In genomic region chr5:147482426-147483196, GRCh38 we compare ENCODE assay signal across 10 cellular contexts. TPM values are rescaled to one million over a fixed set of nuclear protein-coding genes. Genes with fewer than 3 reads are reported as not detected.
DNase-seq lines count a peak whose midpoint lies in the region; ATAC-seq and TF ChIP-seq lines count a peak whose summit lies in the region.
"Had no signal": no experiment of that assay in that cellular context is flagged by ENCODE, and none has a peak within 500 bp of the region (broad histone marks: within the 10 kb centered on the region; RNA-seq: fewer than 3 reads in every experiment).

No MANE protein-coding gene starts in this region.

- H3K9ac ChIP-seq in iPS-20b (ENCODE audit: low read depth, low read length): peak overlapping the region; percentile 22; the same call in 1 of the 2 replicates

- TF ChIP-seq EP300 in tibial nerve (IDR thresholded peaks at IDR 0.05): no peak

- H3K4me3 ChIP-seq in WERI-Rb-1 (ENCODE audit: low read depth, low read length) (peak overlapping the region; percentile 15; the same call in 1 of the 2 replicates), iPS-20b (ENCODE audit: low read length) (no peak overlapping the region), tibial nerve (no peak overlapping the region)
- H3K4me3 ChIP-seq: HAP-1 had no signal

- DNase-seq in NCI-H2171 treated with DMSO at 0.1 percent for 48 hours (lab: John Stamatoyannopoulos, UW): peak; percentile 25
- DNase-seq in NCI-H2171 (lab: John Stamatoyannopoulos, UW): no peak
- peak; percentile 65 for DNase-seq in WERI-Rb-1
- peak in 1 of 2 donors; percentile 11 for DNase-seq in tibial nerve (ENCODE audit: low spot score in 2 of 2)
- DNase-seq in putamen (ENCODE audit: low spot score): no peak
- DNase-seq in NCI-H526 treated with DMSO at 0.1 percent for 48 hours (lab: John Stamatoyannopoulos, UW): no peak
- DNase-seq: effector memory CD4-positive, alpha-beta T cell had no signal

- TF ChIP-seq POLR2A in tibial nerve (IDR thresholded peaks at IDR 0.05): no peak

- H3K27ac ChIP-seq in WERI-Rb-1 (peak overlapping the region; percentile 88), iPS-20b (ENCODE audit: low read length) (peak overlapping the region; percentile 17), tibial nerve (peak overlapping the region in 3 of 4 donors; percentile 47 to 81 (median 65))

- H3K27me3 ChIP-seq in WERI-Rb-1 (ENCODE audit: insufficient read depth, low read depth, severe bottlenecking): no peaks in the 10 kb centered on the region
- H3K27me3 ChIP-seq in iPS-20b (ENCODE audit: insufficient read depth, low read length): no peaks in the 10 kb centered on the region
- no peaks in the 10 kb centered on the region for H3K27me3 ChIP-seq in tibial nerve

- H3K4me1 ChIP-seq in iPS-20b (ENCODE audit: insufficient read depth, low read length): peaks cover 49% of the 10 kb centered on the region
- H3K4me1 ChIP-seq in tibial nerve: peaks cover 0 to 44% (median 6%) of the 10 kb centered on the region in 4 donors
- H3K4me1 ChIP-seq: HAP-1 had no signal

- peaks cover 4% of the 10 kb centered on the region for H3K36me3 ChIP-seq in WERI-Rb-1
- H3K36me3 ChIP-seq in iPS-20b (ENCODE audit: insufficient read depth, low read depth, low read length): no peaks in the 10 kb centered on the region
- H3K36me3 ChIP-seq in tibial nerve: no peaks in the 10 kb centered on the region
- H3K36me3 ChIP-seq: HAP-1 had no signal

- ATAC-seq in HG02938 (IDR thresholded peaks at IDR 0.05; ENCODE audit: unreplicated experiment): no peak

- TF ChIP-seq CTCF in WERI-Rb-1 (IDR thresholded peaks at IDR 0.05; ENCODE audit: low read depth, low read length) (no peak), tibial nerve (IDR thresholded peaks at IDR 0.05) (no peak)

- H3K9me3 ChIP-seq in WERI-Rb-1 (ENCODE audit: severe bottlenecking) (peaks cover 2% of the 10 kb centered on the region), iPS-20b (ENCODE audit: insufficient read depth, low read depth, low read length) (no peaks in the 10 kb centered on the region), tibial nerve (no peaks in the 10 kb centered on the region)
- H3K9me3 ChIP-seq: HAP-1 had no signal

- WGBS in tibial nerve, 2 donors: 73% methylated on average over 9 of the region's 9 CpGs

RNA-seq across cellular contexts. Expression of gene DPYSL3, which starts 27.3 kb away (rescaled TPM):
- total RNA-seq in tibial nerve: 10 to 100 TPM; 38.9 to 68.0 (median 50.0) TPM

Comparison
In these comparisons a context has a peak if more than half of its experiments do, and no peak if none do; other contexts are left out.
1. DNase-seq: peak in NCI-H2171 treated with DMSO at 0.1 percent for 48 hours (single experiment) and WERI-Rb-1 (single experiment); none in NCI-H2171 (single experiment), putamen (single experiment) and NCI-H526 treated with DMSO at 0.1 percent for 48 hours (single experiment).
2. H3K27ac ChIP-seq: peak in every context shown above with its lines; median percentile 88 in WERI-Rb-1; 65 in tibial nerve; 17 in iPS-20b.